ENCODE assay signal across 6 cellular contexts in genomic region chr19:2235396-2236284, GRCh38. TPM values are rescaled to one million over a fixed set of nuclear protein-coding genes. Genes with fewer than 3 reads are reported as not detected.
A peak's percentile ranks its signal among the peaks of the same experiment; 100 is the strongest.
DNase-seq lines count a peak whose midpoint lies in the region; ATAC-seq and TF ChIP-seq lines count a peak whose summit lies in the region.

No MANE protein-coding gene starts in this region.

- H3K27ac ChIP-seq in SJCRH30 (peak overlapping the region; percentile 91), right cardiac atrium (ENCODE audit: low read length) (peak overlapping the region; percentile 38)

- H3K4me3 ChIP-seq in GM12865 (ENCODE audit: low read depth, low read length) (peak overlapping the region; percentile 76), SJCRH30 (peak overlapping the region; percentile 82), right cardiac atrium (ENCODE audit: low read length) (peak overlapping the region; percentile 92)

- H3K36me3 Mint-ChIP-seq in type B pancreatic cell: peaks cover 11% of the 10 kb centered on the region

- peaks cover 21% of the 10 kb centered on the region; the same call in 1 of the 2 replicates for H3K36me3 ChIP-seq in SJCRH30

- DNase-seq in GM12865 (ENCODE audit: low read depth): no peak
- DNase-seq in SJCRH30: peak; percentile 50 to 57
- peak in 2 of 3 donors; percentile 46 to 73 for DNase-seq in right cardiac atrium
- no peak for DNase-seq in type B pancreatic cell (ENCODE audit: extremely low spot score, unreplicated experiment)
- no peak for DNase-seq in stimulated activated naive CD4-positive, alpha-beta T cell treated with Interleukin-2 at 50 U/mL for 16 hours (lab: John Stamatoyannopoulos, UW)

- no peaks in the 10 kb centered on the region for H3K9me3 Mint-ChIP-seq in type B pancreatic cell

- TF ChIP-seq CTCF in GM12865 (IDR thresholded peaks at IDR 0.05; ENCODE audit: insufficient read depth, low read depth, low read length, missing control alignments) (no peak), type B pancreatic cell (conservative IDR thresholded peaks at IDR 0.05) (no peak)

- under 1% methylated on average over 73 of the region's 73 CpGs for WGBS in right cardiac atrium

- H3K27ac Mint-ChIP-seq in type B pancreatic cell: peak overlapping the region; percentile 99

- H3K27me3 Mint-ChIP-seq in type B pancreatic cell: peaks cover 5% of the 10 kb centered on the region

- ATAC-seq in HG02884 (IDR thresholded peaks at IDR 0.05; ENCODE audit: unreplicated experiment): peak; percentile 15
- ATAC-seq in right cardiac atrium: peak; percentile 0 to 1

- H3K4me3 Mint-ChIP-seq in type B pancreatic cell: peak overlapping the region; percentile 100

- H3K27me3 ChIP-seq in SJCRH30 (no peaks in the 10 kb centered on the region), right cardiac atrium (ENCODE audit: control insufficient read depth, insufficient read depth) (no peaks in the 10 kb centered on the region)

- intact Hi-C loops in right cardiac atrium (cut with DNase I): loop anchor here (5.0 to 10.0 kb wide), 5 partner anchors 37 to 92 kb away; partner anchors contain the start of genes LSM7 (in 1 of the 4) and SPPL2B (in 1 of the 4)

- H3K4me1 ChIP-seq in SJCRH30 (peaks cover 14% of the 10 kb centered on the region), right cardiac atrium (ENCODE audit: control insufficient read depth, insufficient read depth, low read length) (peaks cover 14% of the 10 kb centered on the region)

- H3K9me3 ChIP-seq in SJCRH30 (replicated peaks): no peaks in the 10 kb centered on the region
- no peaks in the 10 kb centered on the region for H3K9me3 ChIP-seq in right cardiac atrium (ENCODE audit: control insufficient read depth, low read length)

- peaks cover 32% of the 10 kb centered on the region for H3K4me1 Mint-ChIP-seq in type B pancreatic cell (ENCODE audit: unreplicated experiment)

RNA-seq across cellular contexts. Expression of gene PLEKHJ1, which starts 0.5 kb away (rescaled TPM):
- total RNA-seq in SJCRH30 (2014; rRNA removed; shearing (Covaris generic)): 51.8 and 52.7 TPM in 2 replicates
- total RNA-seq in right cardiac atrium (10 to 100 TPM; 39.9 to 51.8 (median 45.8) TPM), type B pancreatic cell (ENCODE audit: low replicate concordance) (107 and 131 TPM in 2 replicates)
- polyA plus RNA-seq in right cardiac atrium: 65.2 TPM

RNA-seq across cellular contexts. Expression of gene SF3A2, which starts 1.0 kb away (rescaled TPM):
- 44.5 and 49.1 TPM in 2 replicates for total RNA-seq in SJCRH30 (2014; rRNA removed; shearing (Covaris generic))
- total RNA-seq in right cardiac atrium (10 to 100 TPM; 30.0 to 34.9 (median 33.1) TPM), type B pancreatic cell (ENCODE audit: low replicate concordance) (95.5 and 129 TPM in 2 replicates)
- 26.4 TPM for polyA plus RNA-seq in right cardiac atrium

RNA-seq across cellular contexts. Expression of gene AMH, which starts 13.5 kb away (rescaled TPM):
- total RNA-seq in SJCRH30 (2014; rRNA removed; shearing (Covaris generic)): 6.9 and 11.5 TPM in 2 replicates
- total RNA-seq in right cardiac atrium (1 to 10 TPM in 2 of 4 donors, under 1 TPM in 2; 0.31 to 1.6 (median 1.1) TPM), type B pancreatic cell (ENCODE audit: low replicate concordance) (13.8 and 49.5 TPM in 2 replicates)
- polyA plus RNA-seq in right cardiac atrium: 0.36 TPM

RNA-seq across cellular contexts. Expression of gene JSRP1, which starts 20.6 kb away (rescaled TPM):
- 40.1 and 50.2 TPM in 2 replicates for total RNA-seq in SJCRH30 (2014; rRNA removed; shearing (Covaris generic))
- total RNA-seq in right cardiac atrium: not detected
- polyA plus RNA-seq in right cardiac atrium: 0.75 TPM
- total RNA-seq in type B pancreatic cell (ENCODE audit: low replicate concordance): 0.72 TPM in 1 of 2 replicates, not detected in the other

RNA-seq across cellular contexts. Expression of gene PEAK3, which starts 46.3 kb away (rescaled TPM):
- 0.06 and 0.10 TPM in 2 replicates for total RNA-seq in SJCRH30 (2014; rRNA removed; shearing (Covaris generic))
- total RNA-seq in right cardiac atrium (1 to 10 TPM; 1.0 to 3.1 (median 1.7) TPM), type B pancreatic cell (ENCODE audit: low replicate concordance) (0.10 TPM in 1 of 2 replicates, not detected in the other)
- 0.84 TPM for polyA plus RNA-seq in right cardiac atrium

Comparison
In these comparisons a context has a peak if more than half of its experiments do, and no peak if none do; other contexts are left out.
1. DNase-seq: peak in SJCRH30 (2 of 2) and right cardiac atrium (2 of 3); none in GM12865 (single experiment), type B pancreatic cell (single experiment) and stimulated activated naive CD4-positive, alpha-beta T cell treated with Interleukin-2 at 50 U/mL for 16 hours (single experiment).
2. Peak in every context shown above with its lines, with median percentiles within 50 percentile points of each other: H3K4me3 ChIP-seq.